Comparison of ENCODE assay signal across 15 cellular contexts in genomic region chr5:148986636-148987035, GRCh38.
DNase-seq lines count a peak whose midpoint lies in the region; ATAC-seq and TF ChIP-seq lines count a peak whose summit lies in the region.
"Had no signal": no experiment of that assay in that cellular context is flagged by ENCODE, and none has a peak within 500 bp of the region (broad histone marks: within the 10 kb centered on the region; RNA-seq: fewer than 3 reads in every experiment).

No MANE protein-coding gene starts in this region.

- TF ChIP-seq POLR2A in adrenal gland (IDR thresholded peaks at IDR 0.05) = no peak

- H4K20me1 ChIP-seq in Karpas-422 (ENCODE audit: insufficient read depth, low read depth, low read length) = no peaks in the 10 kb centered on the region

- no peak overlapping the region for H3K4me3 ChIP-seq in RWPE2 (ENCODE audit: severe bottlenecking)
- no peak overlapping the region for H3K4me3 ChIP-seq in HAP-1
- no peak overlapping the region for H3K4me3 ChIP-seq in adrenal gland
- H3K4me3 ChIP-seq in Karpas-422 (ENCODE audit: low read length) = no peak overlapping the region

- H2AFZ ChIP-seq in Karpas-422 (ENCODE audit: low read length) = no peak overlapping the region

- H3K27me3 ChIP-seq in RWPE2 (ENCODE audit: insufficient read depth, poor library complexity, severe bottlenecking) (no peaks in the 10 kb centered on the region), foreskin keratinocyte (no peaks in the 10 kb centered on the region), HAP-1 (ENCODE audit: low read depth) (no peaks in the 10 kb centered on the region; the same call in none of the 2 replicates), adrenal gland (no peaks in the 10 kb centered on the region), Karpas-422 (ENCODE audit: low read length) (peaks cover 4% of the 10 kb centered on the region; the same call in 1 of the 2 replicates)

- peak; percentile 79 for ATAC-seq in RWPE2 (ENCODE audit: low read depth)
- peak; percentile 77 for ATAC-seq in foreskin keratinocyte
- no peak for ATAC-seq in HG03442 (IDR thresholded peaks at IDR 0.05; ENCODE audit: unreplicated experiment)

- H3K27ac ChIP-seq in RWPE2 (ENCODE audit: poor library complexity, severe bottlenecking) (peak overlapping the region; percentile 94), foreskin keratinocyte (peak overlapping the region; percentile 99), adrenal gland (no peak overlapping the region), Karpas-422 (ENCODE audit: low read length) (no peak overlapping the region)

- peaks cover 53% of the 10 kb centered on the region for H3K4me1 ChIP-seq in RWPE2 (ENCODE audit: insufficient read depth, poor library complexity, severe bottlenecking)
- H3K4me1 ChIP-seq in foreskin keratinocyte = peaks cover 59% of the 10 kb centered on the region
- H3K4me1 ChIP-seq in HAP-1 = no peaks in the 10 kb centered on the region
- H3K4me1 ChIP-seq in adrenal gland (replicated peaks in 1 of 2) = no peaks in the 10 kb centered on the region
- H3K4me1 ChIP-seq in Karpas-422 (ENCODE audit: low read length) = no peaks in the 10 kb centered on the region

- TF ChIP-seq CTCF in RWPE2 (IDR thresholded peaks at IDR 0.05; ENCODE audit: poor library complexity, severe bottlenecking) (no peak), foreskin keratinocyte (conservative IDR thresholded peaks at IDR 0.05) (no peak), adrenal gland (IDR thresholded peaks at IDR 0.05) (no peak)

- DNase-seq in HPDE6-E6E7 (ENCODE audit: extremely low spot score) (peak; percentile 58), RWPE2 (ENCODE audit: low spot score) (no peak), foreskin keratinocyte (peak; percentile 99 to 100), myocyte (ENCODE audit: low read depth) (peak; percentile 26), HAP-1 (ENCODE audit: low spot score in 2 of 2) (no peak), adrenal gland (no peak), Karpas-422 (no peak)
- DNase-seq: COR-L47, DMS53, NCI-H1048, NCI-H1694, NCI-H2107, NCI-H345, NCI-H69 had no signal

- H3K9me3 ChIP-seq in RWPE2 (ENCODE audit: severe bottlenecking) (no peaks in the 10 kb centered on the region), HAP-1 (no peaks in the 10 kb centered on the region), adrenal gland (replicated peaks in 1 of 3) (no peaks in the 10 kb centered on the region), Karpas-422 (ENCODE audit: low read length) (no peaks in the 10 kb centered on the region)

- WGBS in adrenal gland, 4 donors = 47 to 67% (median 60%) methylated on average over 2 of the region's 2 CpGs

- no peak overlapping the region for H3K9ac ChIP-seq in Karpas-422 (ENCODE audit: low read length)

- in situ Hi-C loops in HAP-1 (cut with MboI; ENCODE audit: low sequenced_read_pairs) = no loop called here

- intact Hi-C loops in adrenal gland (cut with DNase I) = no loop called here

- no peaks in the 10 kb centered on the region for H3K36me3 ChIP-seq in RWPE2 (ENCODE audit: low read depth)
- H3K36me3 ChIP-seq in HAP-1 (replicated peaks) = no peaks in the 10 kb centered on the region
- H3K36me3 ChIP-seq in adrenal gland (replicated peaks in 1 of 2) = no peaks in the 10 kb centered on the region
- H3K36me3 ChIP-seq in Karpas-422 (ENCODE audit: insufficient read depth, low read length) = no peaks in the 10 kb centered on the region

- H3K4me2 ChIP-seq in Karpas-422 (ENCODE audit: low read depth, low read length, poor library complexity, severe bottlenecking) = no peak overlapping the region

- no peaks in the 10 kb centered on the region for H3K79me2 ChIP-seq in Karpas-422 (ENCODE audit: low read length)

- no peaks in the 10 kb centered on the region for H3K9me2 ChIP-seq in Karpas-422 (replicated peaks; ENCODE audit: insufficient read depth, low read length)

Comparison
In these comparisons a context has a peak if more than half of its experiments do, and no peak if none do; other contexts are left out.
1. DNase-seq: peak in HPDE6-E6E7 (single experiment), foreskin keratinocyte (2 of 2) and myocyte (single experiment); none in RWPE2 (single experiment), HAP-1 (0 of 2), adrenal gland (0 of 7) and Karpas-422 (single experiment).
2. H3K27ac ChIP-seq: peak in RWPE2 (single experiment) and foreskin keratinocyte (single experiment); none in adrenal gland (0 of 5) and Karpas-422 (single experiment).